In the genomic region with DNA sequence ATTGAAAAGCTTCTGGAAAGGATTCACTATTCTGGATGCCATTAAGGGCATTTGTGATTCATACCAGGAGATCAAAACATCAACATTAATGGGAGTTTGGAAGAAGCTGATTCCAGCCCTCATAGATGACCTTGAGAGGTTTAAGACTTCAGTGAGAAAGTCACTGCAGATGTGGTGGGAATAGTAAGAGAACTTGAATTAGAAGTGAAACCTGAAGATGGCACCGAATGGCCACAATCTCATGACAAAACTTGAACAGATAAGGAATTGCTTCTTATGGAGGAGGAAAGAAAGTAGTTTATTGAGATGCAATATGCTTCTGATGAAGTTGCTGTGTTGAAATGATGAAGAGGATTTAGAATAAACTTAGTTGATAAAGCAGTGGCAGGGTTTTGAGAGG, we compare ENCODE assay signal across 12 cellular contexts.
A peak's percentile ranks its signal among the peaks of the same experiment; 100 is the strongest.
DNase-seq lines count a peak whose midpoint lies in the region; ATAC-seq and TF ChIP-seq lines count a peak whose summit lies in the region.
"Had no signal": no experiment of that assay in that cellular context is flagged by ENCODE, and none has a peak within 500 bp of the region (broad histone marks: within the 10 kb centered on the region; RNA-seq: fewer than 3 reads in every experiment).

No MANE protein-coding gene starts in this region.

- H3K4me3 Mint-ChIP-seq in IgD-negative memory B cell = peak overlapping the region; percentile 34 to 75 (median 60)
- H3K4me3 Mint-ChIP-seq: WTC11 had no signal

- no peaks in the 10 kb centered on the region for H3K27me3 ChIP-seq in aorta (ENCODE audit: control insufficient read depth in 1 of 2, insufficient read depth in 2 of 2, low read length in 1 of 2)
- H3K27me3 ChIP-seq: stomach had no signal

- WGBS in aorta, 2 donors = 80 to 83% methylated on average over 1 of the region's 1 CpG

- H3K9me3 ChIP-seq in aorta (ENCODE audit: control insufficient read depth, low read length) = peaks cover 3% of the 10 kb centered on the region
- H3K9me3 ChIP-seq: stomach had no signal

- H3K27ac Mint-ChIP-seq in IgD-negative memory B cell = peak overlapping the region in 1 of 3 donors; percentile 4
- H3K27ac Mint-ChIP-seq: WTC11 had no signal

- H3K4me3 ChIP-seq in foreskin fibroblast (ENCODE audit: low read depth in 1 of 2, low read length in 2 of 2) = no peak overlapping the region
- no peak overlapping the region for H3K4me3 ChIP-seq in aorta (ENCODE audit: low read length in 2 of 2)
- H3K4me3 ChIP-seq: PC-9, skin epidermis, stomach had no signal

- no peak for TF ChIP-seq CTCF in foreskin fibroblast (IDR thresholded peaks at IDR 0.05; ENCODE audit: low read depth, low read length)

- H3K9me3 Mint-ChIP-seq in IgD-negative memory B cell = no peaks in the 10 kb centered on the region
- H3K9me3 Mint-ChIP-seq: WTC11 had no signal

- H3K4me1 Mint-ChIP-seq in IgD-negative memory B cell = peaks cover 7 to 27% (median 19%) of the 10 kb centered on the region in 3 donors

- intact Hi-C loops in aorta (cut with DNase I) = no loop called here

- H3K36me3 ChIP-seq in aorta (ENCODE audit: control insufficient read depth in 1 of 2, insufficient read depth in 2 of 2, low read length in 1 of 2) = no peaks in the 10 kb centered on the region
- H3K36me3 ChIP-seq: stomach had no signal

- ATAC-seq in GM18520 (IDR thresholded peaks at IDR 0.05; ENCODE audit: unreplicated experiment) (peak; percentile 14), GM21447 (IDR thresholded peaks at IDR 0.05; ENCODE audit: unreplicated experiment) (peak; percentile 38), aorta (ENCODE audit: low FRiP score) (no peak)
- ATAC-seq: WTC11 had no signal

- no peaks in the 10 kb centered on the region for H3K4me1 ChIP-seq in aorta (ENCODE audit: control insufficient read depth in 1 of 2, insufficient read depth in 2 of 2, low read length in 2 of 2)

- H3K27me3 Mint-ChIP-seq in IgD-negative memory B cell = no peaks in the 10 kb centered on the region

- DNase-seq in foreskin fibroblast = peak; percentile 20 to 24
- no peak for DNase-seq in aorta
- DNase-seq in NCI-H187 treated with DMSO at 0.1 percent for 48 hours (lab: John Stamatoyannopoulos, UW) = no peak
- no peak for DNase-seq in cerebellar nuclear complex (lab: John Stamatoyannopoulos, UW)
- DNase-seq in iPS-NIHi11 (ENCODE audit: low spot score) = no peak
- DNase-seq: PC-9, stomach had no signal

- H3K36me3 Mint-ChIP-seq in IgD-negative memory B cell = no peaks in the 10 kb centered on the region
- H3K36me3 Mint-ChIP-seq: WTC11 had no signal

- H3K27ac ChIP-seq in aorta (ENCODE audit: low read depth in 1 of 2, low read length in 2 of 2) = no peak overlapping the region
- H3K27ac ChIP-seq: PC-9, stomach had no signal

Comparison
In these comparisons a context has a peak if more than half of its experiments do, and no peak if none do; other contexts are left out.
1. DNase-seq: peak in foreskin fibroblast (2 of 2); none in aorta (0 of 2), NCI-H187 treated with DMSO at 0.1 percent for 48 hours (single experiment), cerebellar nuclear complex (0 of 2) and iPS-NIHi11 (single experiment).